Comparison of ENCODE assay signal across 6 cellular contexts in the genomic region with DNA sequence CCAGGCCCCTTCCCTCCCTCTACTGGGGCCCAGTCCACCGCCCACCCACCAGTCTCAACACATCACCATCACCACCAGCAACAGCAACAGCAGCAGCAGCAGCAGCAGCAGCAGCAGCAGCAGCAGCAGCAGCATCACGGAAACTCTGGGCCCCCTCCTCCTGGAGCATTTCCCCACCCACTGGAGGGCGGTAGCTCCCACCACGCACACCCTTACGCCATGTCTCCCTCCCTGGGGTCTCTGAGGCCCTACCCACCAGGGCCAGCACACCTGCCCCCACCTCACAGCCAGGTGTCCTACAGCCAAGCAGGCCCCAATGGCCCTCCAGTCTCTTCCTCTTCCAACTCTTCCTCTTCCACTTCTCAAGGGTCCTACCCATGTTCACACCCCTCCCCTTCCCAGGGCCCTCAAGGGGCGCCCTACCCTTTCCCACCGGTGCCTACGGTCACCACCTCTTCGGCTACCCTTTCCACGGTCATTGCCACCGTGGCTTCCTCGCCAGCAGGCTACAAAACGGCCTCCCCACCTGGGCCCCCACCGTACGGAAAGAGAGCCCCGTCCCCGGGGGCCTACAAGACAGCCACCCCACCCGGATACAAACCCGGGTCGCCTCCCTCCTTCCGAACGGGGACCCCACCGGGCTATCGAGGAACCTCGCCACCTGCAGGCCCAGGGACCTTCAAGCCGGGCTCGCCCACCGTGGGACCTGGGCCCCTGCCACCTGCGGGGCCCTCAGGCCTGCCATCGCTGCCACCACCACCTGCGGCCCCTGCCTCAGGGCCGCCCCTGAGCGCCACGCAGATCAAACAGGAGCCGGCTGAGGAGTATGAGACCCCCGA. TPM values are rescaled to one million over a fixed set of nuclear protein-coding genes. Genes with fewer than 3 reads are reported as not detected.
DNase-seq lines count a peak whose midpoint lies in the region; ATAC-seq, FAIRE-seq and TF ChIP-seq lines count a peak whose summit lies in the region.

No MANE protein-coding gene starts in this region.

- peaks cover 16% of the 10 kb centered on the region for H3K79me2 ChIP-seq in endothelial cell of umbilical vein (ENCODE audit: control insufficient read depth, insufficient read depth, low read length)

- H3K9ac ChIP-seq in endothelial cell of umbilical vein (replicated peaks; ENCODE audit: extremely low read depth, insufficient read depth, low read length), result peak overlapping the region; percentile 59

- peaks cover 22% of the 10 kb centered on the region for H3K4me1 ChIP-seq in endothelial cell of umbilical vein (ENCODE audit: control insufficient read depth, extremely low read depth, insufficient read depth, low read length)

- H4K20me1 ChIP-seq in endothelial cell of umbilical vein (replicated peaks; ENCODE audit: control insufficient read depth, extremely low read depth, insufficient read depth, low read length), result peaks cover 2% of the 10 kb centered on the region

- H3K27me3 ChIP-seq in endothelial cell of umbilical vein (ENCODE audit: control insufficient read depth in 2 of 2, insufficient read depth in 2 of 2, low read length in 2 of 2), result no peaks in the 10 kb centered on the region

- dilution Hi-C loops in endothelial cell of umbilical vein (cut with MboI; ENCODE audit: extremely low pct_ligation_motif_present, low sequenced_read_pairs), result no loop called here

- H3K9me3 ChIP-seq in endothelial cell of umbilical vein (replicated peaks; ENCODE audit: control insufficient read depth, insufficient read depth, low read length), result no peaks in the 10 kb centered on the region

- peak overlapping the region; percentile 34 for H3K4me2 ChIP-seq in endothelial cell of umbilical vein (ENCODE audit: insufficient read depth, low read length)

- POLR2A ChIA-PET in endothelial cell of umbilical vein (lab: Charles Lee), result interaction anchor here (2.8 kb wide), 1 partner anchor 11 kb away, joined by 16 read pairs; no protein-coding TSS in a partner anchor

- BruUV-seq in endothelial cell of umbilical vein (replicated peaks; lab: Mats Ljungman, UMichigan), result TSS peak; percentile 44

- H3K36me3 ChIP-seq in endothelial cell of umbilical vein (ENCODE audit: control insufficient read depth in 2 of 2, extremely low read depth in 1 of 2, insufficient read depth in 2 of 2, low read length in 2 of 2), result peaks cover 5 to 36% of the 10 kb centered on the region in 2 experiments

- no peaks in the 10 kb centered on the region for H3K9me1 ChIP-seq in endothelial cell of umbilical vein (replicated peaks; ENCODE audit: control insufficient read depth, extremely low read depth, insufficient read depth, low read length)

- no peak overlapping the region for H2AFZ ChIP-seq in endothelial cell of umbilical vein (ENCODE audit: low read depth, low read length)

- CTCF ChIA-PET in endothelial cell of umbilical vein (lab: Charles Lee), result interaction anchor here (0.8 to 5.3 kb wide), 10 partner anchors 8 to 67 kb away, joined by 3 to 94 read pairs (median 8); partner anchors contain the start of genes ATN1, EMG1, PHB2 and PTPN6

- no peak for TF ChIP-seq POLR2A in endothelial cell of umbilical vein (IDR thresholded peaks at IDR 0.05; ENCODE audit: low read depth, low read length)

- peak overlapping the region in 1 of 3 experiments; percentile 51 for H3K4me3 ChIP-seq in endothelial cell of umbilical vein (replicated peaks in 1 of 3; ENCODE audit: insufficient read depth in 1 of 3, low read depth in 1 of 3, low read length in 3 of 3)
- H3K4me3 ChIP-seq in skin epidermis, result peak overlapping the region; percentile 41 to 67 (median 62)

- peak; percentile 9 for ATAC-seq in GM19035 (IDR thresholded peaks at IDR 0.05; ENCODE audit: unreplicated experiment)
- no peak for ATAC-seq in GM18873 (IDR thresholded peaks at IDR 0.05; ENCODE audit: low FRiP score, unreplicated experiment)

- intact Hi-C loops in endothelial cell of umbilical vein (cut with micrococcal nuclease), result no loop called here

- no peak for TF ChIP-seq CTCF in endothelial cell of umbilical vein (IDR thresholded peaks at IDR 0.05; ENCODE audit: extremely low read depth in 1 of 2, insufficient read depth in 1 of 2, low read depth in 1 of 2, low read length in 2 of 2)

- FAIRE-seq in endothelial cell of umbilical vein (lab: Jason Lieb, UNC), result no peak

- H3K27ac ChIP-seq in endothelial cell of umbilical vein (ENCODE audit: insufficient read depth, low read depth, low read length) (peak overlapping the region; percentile 20), skin epidermis (peak overlapping the region; percentile 53 to 98 (median 94))

- DNase-seq in OCI-M1 (lab: John Stamatoyannopoulos, UW) (peak; percentile 22), endothelial cell of umbilical vein (ENCODE audit: low read depth, low spot score) (no peak), GM19238 (ENCODE audit: insufficient read length, low spot score) (no peak)

TF ChIP-seq in endothelial cell of umbilical vein, 7 proteins besides CTCF, POLR2A, EP300 and RAD21:
- TF ChIP-seq FOS (IDR thresholded peaks at IDR 0.05; ENCODE audit: borderline replicate concordance, insufficient read depth, low read length) (no peak), JUN (IDR thresholded peaks at IDR 0.05; ENCODE audit: borderline replicate concordance, insufficient read depth, insufficient read length, low read depth) (no peak), MYC (IDR thresholded peaks at IDR 0.05; ENCODE audit: low read depth, low read length) (no peak), EZH2 (IDR thresholded peaks at IDR 0.05; ENCODE audit: borderline replicate concordance, low read depth, low read length, severe bottlenecking) (no peak), POLR2AphosphoS5 (IDR thresholded peaks at IDR 0.05; ENCODE audit: insufficient read depth, low read depth, low read length) (no peak), GATA2 (IDR thresholded peaks at IDR 0.05; ENCODE audit: insufficient read depth, insufficient read length, low read depth, low read length) (no peak), MAX (IDR thresholded peaks at IDR 0.05; ENCODE audit: insufficient read depth, insufficient read length) (no peak)
TF ChIP-seq in endothelial cell of umbilical vein: peak in this region for 0.

RNA-seq across cellular contexts. Expression of gene RNU7-1, which starts 6.8 kb away (rescaled TPM):
- not detected in 2 replicates for total RNA-seq in endothelial cell of umbilical vein
- not detected in 2 replicates for polyA plus RNA-seq in endothelial cell of umbilical vein
- polyA plus RNA-seq in endothelial cell of umbilical vein (2011; cell fraction: cytosol; rRNA removed), result not detected in 2 replicates
- not detected in 2 replicates for polyA plus RNA-seq in endothelial cell of umbilical vein (2011; cell fraction: nucleus; rRNA removed)
- not detected in 2 replicates for polyA plus RNA-seq in endothelial cell of umbilical vein (2012)
- not detected in 2 replicates for polyA minus RNA-seq in endothelial cell of umbilical vein
- not detected for polyA minus RNA-seq in endothelial cell of umbilical vein (2011; cell fraction: cytosol; rRNA and poly(A)+ RNA removed)
- polyA minus RNA-seq in endothelial cell of umbilical vein (2011; cell fraction: nucleus; rRNA and poly(A)+ RNA removed), result not detected in 2 replicates

RNA-seq across cellular contexts. Expression of gene C12orf57, which starts 7.0 kb away (rescaled TPM):
- 153 and 167 TPM in 2 replicates for total RNA-seq in endothelial cell of umbilical vein
- 729 and 802 TPM in 2 replicates for polyA plus RNA-seq in endothelial cell of umbilical vein
- 563 and 605 TPM in 2 replicates for polyA plus RNA-seq in endothelial cell of umbilical vein (2011; cell fraction: cytosol; rRNA removed)
- 175 and 212 TPM in 2 replicates for polyA plus RNA-seq in endothelial cell of umbilical vein (2011; cell fraction: nucleus; rRNA removed)
- polyA plus RNA-seq in endothelial cell of umbilical vein (2012), result 176 and 200 TPM in 2 replicates
- 79.2 and 103 TPM in 2 replicates for polyA minus RNA-seq in endothelial cell of umbilical vein
- polyA minus RNA-seq in endothelial cell of umbilical vein (2011; cell fraction: cytosol; rRNA and poly(A)+ RNA removed), result 85.2 TPM
- polyA minus RNA-seq in endothelial cell of umbilical vein (2011; cell fraction: nucleus; rRNA and poly(A)+ RNA removed), result 26.8 and 44.8 TPM in 2 replicates

RNA-seq across cellular contexts. Expression of gene ATN1, which starts 9.1 kb away (rescaled TPM):
- 117 and 122 TPM in 2 replicates for total RNA-seq in endothelial cell of umbilical vein
- polyA plus RNA-seq in endothelial cell of umbilical vein, result 46.4 and 47.1 TPM in 2 replicates
- polyA plus RNA-seq in endothelial cell of umbilical vein (2011; cell fraction: cytosol; rRNA removed), result 31.7 and 35.8 TPM in 2 replicates
- polyA plus RNA-seq in endothelial cell of umbilical vein (2011; cell fraction: nucleus; rRNA removed), result 134 and 156 TPM in 2 replicates
- 74.8 and 89.8 TPM in 2 replicates for polyA plus RNA-seq in endothelial cell of umbilical vein (2012)
- polyA minus RNA-seq in endothelial cell of umbilical vein, result 24.5 and 37.5 TPM in 2 replicates
- polyA minus RNA-seq in endothelial cell of umbilical vein (2011; cell fraction: cytosol; rRNA and poly(A)+ RNA removed), result 29.7 TPM
- 38.0 and 73.8 TPM in 2 replicates for polyA minus RNA-seq in endothelial cell of umbilical vein (2011; cell fraction: nucleus; rRNA and poly(A)+ RNA removed)

RNA-seq across cellular contexts. Expression of gene PTPN6, which starts 14.3 kb away (rescaled TPM):
- total RNA-seq in endothelial cell of umbilical vein, result 1.6 and 1.8 TPM in 2 replicates
- polyA plus RNA-seq in endothelial cell of umbilical vein, result 0.25 and 0.38 TPM in 2 replicates
- polyA plus RNA-seq in endothelial cell of umbilical vein (2011; cell fraction: cytosol; rRNA removed), result 0.18 and 0.41 TPM in 2 replicates
- 0.51 and 1.1 TPM in 2 replicates for polyA plus RNA-seq in endothelial cell of umbilical vein (2011; cell fraction: nucleus; rRNA removed)
- polyA plus RNA-seq in endothelial cell of umbilical vein (2012), result 0.29 and 0.55 TPM in 2 replicates
- 0.28 and 0.46 TPM in 2 replicates for polyA minus RNA-seq in endothelial cell of umbilical vein
- 9.4 TPM for polyA minus RNA-seq in endothelial cell of umbilical vein (2011; cell fraction: cytosol; rRNA and poly(A)+ RNA removed)
- polyA minus RNA-seq in endothelial cell of umbilical vein (2011; cell fraction: nucleus; rRNA and poly(A)+ RNA removed), result 0.48 and 2.4 TPM in 2 replicates

RNA-seq across cellular contexts. Expression of gene ENO2, which starts 22.5 kb away (rescaled TPM):
- total RNA-seq in endothelial cell of umbilical vein, result 13.8 and 18.6 TPM in 2 replicates
- polyA plus RNA-seq in endothelial cell of umbilical vein, result 9.1 and 11.4 TPM in 2 replicates
- 11.0 and 11.2 TPM in 2 replicates for polyA plus RNA-seq in endothelial cell of umbilical vein (2011; cell fraction: cytosol; rRNA removed)
- polyA plus RNA-seq in endothelial cell of umbilical vein (2011; cell fraction: nucleus; rRNA removed), result 35.7 and 41.5 TPM in 2 replicates
- 18.1 and 20.0 TPM in 2 replicates for polyA plus RNA-seq in endothelial cell of umbilical vein (2012)
- polyA minus RNA-seq in endothelial cell of umbilical vein, result 10.4 and 13.6 TPM in 2 replicates
- 9.3 TPM for polyA minus RNA-seq in endothelial cell of umbilical vein (2011; cell fraction: cytosol; rRNA and poly(A)+ RNA removed)
- 4.6 TPM in 2 replicates for polyA minus RNA-seq in endothelial cell of umbilical vein (2011; cell fraction: nucleus; rRNA and poly(A)+ RNA removed)
